24 cellular contexts compared by ENCODE assay signal in the genomic region with DNA sequence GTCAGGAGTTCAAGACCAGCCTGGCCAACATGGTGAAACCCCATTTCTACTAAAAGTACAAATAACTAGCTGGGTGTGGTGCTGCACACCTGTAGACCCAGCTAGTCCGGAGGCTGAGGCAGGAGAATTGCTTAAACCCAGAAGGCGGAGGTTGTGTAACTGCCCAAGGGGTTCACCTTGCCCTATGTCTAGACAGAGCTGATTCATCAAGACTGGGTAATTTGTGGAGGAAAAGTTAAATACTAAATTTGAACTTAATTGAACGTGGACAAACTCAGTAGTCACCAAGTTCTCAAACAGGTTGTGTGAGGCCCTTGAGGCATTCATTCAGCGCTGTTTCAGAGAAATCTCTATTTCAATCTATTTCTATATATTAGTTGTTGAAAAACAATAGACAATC.
"Had no signal": no experiment of that assay in that cellular context is flagged by ENCODE, and none has a peak within 500 bp of the region (broad histone marks: within the 10 kb centered on the region; RNA-seq: fewer than 3 reads in every experiment).

No MANE protein-coding gene starts in this region.

- ATAC-seq: left colon; natural killer cell treated with Interleukin-12 subunit alpha and Interleukin-12 subunit beta and Interleukin-15 and Interleukin-18, amount 100 ng/mL, for 72 hours; pancreas; right cardiac atrium; stimulated activated memory B cell treated with anti-CD40 and anti-IgM and Interleukin-4, amounts not matched to agents 10 μg/mL and 1 μg/mL and 100 μg/mL, for 72 hours; stimulated activated naive CD8-positive, alpha-beta T cell treated with anti-CD3 and anti-CD28 coated beads, Interleukin-15, amount 100 ng/mL, for 72 hours; upper lobe of right lung had no signal

- H3K4me1 Mint-ChIP-seq: naive B cell; stimulated activated memory B cell treated with anti-CD40 and anti-IgM and Interleukin-4, amounts not matched to agents 10 μg/mL and 1 μg/mL and 100 μg/mL, for 72 hours; stimulated activated naive CD8-positive, alpha-beta T cell treated with anti-CD3 and anti-CD28 coated beads, Interleukin-15, amount 100 ng/mL, for 72 hours had no signal

- H3K27ac Mint-ChIP-seq: mesothelial cell of epicardium; naive B cell; natural killer cell treated with Interleukin-12 subunit alpha and Interleukin-12 subunit beta and Interleukin-15 and Interleukin-18, amount 100 ng/mL, for 72 hours; stimulated activated memory B cell treated with anti-CD40 and anti-IgM and Interleukin-4, amounts not matched to agents 10 μg/mL and 1 μg/mL and 100 μg/mL, for 72 hours; stimulated activated naive CD8-positive, alpha-beta T cell treated with anti-CD3 and anti-CD28 coated beads, Interleukin-15, amount 100 ng/mL, for 72 hours had no signal

- H3K27me3 ChIP-seq: pancreas, spleen, transverse colon, upper lobe of right lung had no signal

- H3K4me3 ChIP-seq: left ventricle myocardium inferior, lung, pancreas, prostate gland, skin epidermis, spleen, transverse colon, upper lobe of right lung had no signal

- H3K27ac ChIP-seq: left ventricle myocardium inferior, pancreas, prostate gland, skin epidermis, spleen, transverse colon, upper lobe of right lung had no signal

- H3K36me3 ChIP-seq: left ventricle myocardium inferior, pancreas, prostate gland, spleen, transverse colon, upper lobe of right lung had no signal

- DNase-seq: hippocampal formation; kidney; left colon; left ventricle myocardium inferior; naive B cell; nucleus accumbens; pancreas; posterior cingulate gyrus; retina; right cardiac atrium; spleen; stimulated activated CD4-positive, alpha-beta T cell treated with anti-CD3 and anti-CD28 coated beads, Interleukin-4, amount 100 ng/mL, for 24 hours; stimulated activated CD8-positive, alpha-beta memory T cell treated with anti-CD3 and anti-CD28 coated beads, Interleukin-4, amount 100 ng/mL, for 48 hours; stimulated activated naive CD4-positive, alpha-beta T cell treated with Interleukin-2 at 50 U/mL for 16 hours; stimulated activated naive CD8-positive, alpha-beta T cell treated with anti-CD3 and anti-CD28 coated beads, Interleukin-15, amount 100 ng/mL, for 72 hours; substantia nigra; transverse colon; upper lobe of right lung had no signal

- H3K4me3 Mint-ChIP-seq: mesothelial cell of epicardium; naive B cell; natural killer cell treated with Interleukin-12 subunit alpha and Interleukin-12 subunit beta and Interleukin-15 and Interleukin-18, amount 100 ng/mL, for 72 hours; stimulated activated memory B cell treated with anti-CD40 and anti-IgM and Interleukin-4, amounts not matched to agents 10 μg/mL and 1 μg/mL and 100 μg/mL, for 72 hours; stimulated activated naive CD8-positive, alpha-beta T cell treated with anti-CD3 and anti-CD28 coated beads, Interleukin-15, amount 100 ng/mL, for 72 hours had no signal

- H3K9me3 ChIP-seq: left ventricle myocardium inferior, pancreas, prostate gland, transverse colon, upper lobe of right lung had no signal

- H3K4me1 ChIP-seq: left ventricle myocardium inferior, pancreas, prostate gland, spleen, transverse colon, upper lobe of right lung had no signal

- H3K36me3 Mint-ChIP-seq: mesothelial cell of epicardium; natural killer cell treated with Interleukin-12 subunit alpha and Interleukin-12 subunit beta and Interleukin-15 and Interleukin-18, amount 100 ng/mL, for 72 hours had no signal

- H3K9me3 Mint-ChIP-seq: mesothelial cell of epicardium had no signal

- H3K27me3 Mint-ChIP-seq: stimulated activated naive CD8-positive, alpha-beta T cell treated with anti-CD3 and anti-CD28 coated beads, Interleukin-15, amount 100 ng/mL, for 72 hours had no signal
